In the genomic region with DNA sequence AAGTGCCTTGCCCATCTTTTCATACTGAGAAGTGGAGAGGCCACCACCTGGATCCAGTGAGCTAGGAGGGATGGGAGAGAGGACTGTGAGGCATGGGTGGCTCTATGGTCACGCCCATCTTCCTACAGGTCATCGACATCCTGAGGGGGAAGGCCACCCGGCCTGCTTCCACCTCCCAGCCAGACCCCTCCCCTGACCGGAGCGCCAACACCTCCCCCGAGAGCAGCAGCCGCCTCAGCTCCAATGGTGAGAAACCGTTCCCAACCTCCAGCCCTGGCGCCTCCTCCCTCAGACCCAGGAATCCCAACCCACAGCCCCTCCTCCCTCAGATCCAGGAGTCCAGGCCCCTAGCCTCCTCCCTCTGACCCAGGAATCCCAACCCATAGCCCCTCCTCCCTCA, we compare ENCODE assay signal across 1 cellular context.
TF ChIP-seq lines count a peak whose summit lies in the region.

No MANE protein-coding gene starts in this region.

TF ChIP-seq in HCT116, 20 proteins besides CTCF, POLR2A, EP300 and RAD21 (continued from another document):
- TF ChIP-seq TCF7L2 (IDR thresholded peaks at IDR 0.05; ENCODE audit: borderline replicate concordance, extremely low read depth, insufficient read depth, insufficient read length) (no peak), SRF (IDR thresholded peaks at IDR 0.05; ENCODE audit: low read depth) (no peak), FOSL1 (IDR thresholded peaks at IDR 0.05; ENCODE audit: low read depth) (no peak), EZH2phosphoT487 (IDR thresholded peaks at IDR 0.05; ENCODE audit: borderline replicate concordance) (no peak), CBX3 (IDR thresholded peaks at IDR 0.05; ENCODE audit: low read depth) (no peak), YY1 (IDR thresholded peaks at IDR 0.05; ENCODE audit: extremely low read depth, insufficient replicate concordance, low read depth, low read length) (no peak), CEBPB (IDR thresholded peaks at IDR 0.05; ENCODE audit: low read depth) (no peak), ZFX (IDR thresholded peaks at IDR 0.05) (no peak), SIN3A (IDR thresholded peaks at IDR 0.05; ENCODE audit: low read depth) (no peak)
- TF ChIP-seq, protein P1, sequence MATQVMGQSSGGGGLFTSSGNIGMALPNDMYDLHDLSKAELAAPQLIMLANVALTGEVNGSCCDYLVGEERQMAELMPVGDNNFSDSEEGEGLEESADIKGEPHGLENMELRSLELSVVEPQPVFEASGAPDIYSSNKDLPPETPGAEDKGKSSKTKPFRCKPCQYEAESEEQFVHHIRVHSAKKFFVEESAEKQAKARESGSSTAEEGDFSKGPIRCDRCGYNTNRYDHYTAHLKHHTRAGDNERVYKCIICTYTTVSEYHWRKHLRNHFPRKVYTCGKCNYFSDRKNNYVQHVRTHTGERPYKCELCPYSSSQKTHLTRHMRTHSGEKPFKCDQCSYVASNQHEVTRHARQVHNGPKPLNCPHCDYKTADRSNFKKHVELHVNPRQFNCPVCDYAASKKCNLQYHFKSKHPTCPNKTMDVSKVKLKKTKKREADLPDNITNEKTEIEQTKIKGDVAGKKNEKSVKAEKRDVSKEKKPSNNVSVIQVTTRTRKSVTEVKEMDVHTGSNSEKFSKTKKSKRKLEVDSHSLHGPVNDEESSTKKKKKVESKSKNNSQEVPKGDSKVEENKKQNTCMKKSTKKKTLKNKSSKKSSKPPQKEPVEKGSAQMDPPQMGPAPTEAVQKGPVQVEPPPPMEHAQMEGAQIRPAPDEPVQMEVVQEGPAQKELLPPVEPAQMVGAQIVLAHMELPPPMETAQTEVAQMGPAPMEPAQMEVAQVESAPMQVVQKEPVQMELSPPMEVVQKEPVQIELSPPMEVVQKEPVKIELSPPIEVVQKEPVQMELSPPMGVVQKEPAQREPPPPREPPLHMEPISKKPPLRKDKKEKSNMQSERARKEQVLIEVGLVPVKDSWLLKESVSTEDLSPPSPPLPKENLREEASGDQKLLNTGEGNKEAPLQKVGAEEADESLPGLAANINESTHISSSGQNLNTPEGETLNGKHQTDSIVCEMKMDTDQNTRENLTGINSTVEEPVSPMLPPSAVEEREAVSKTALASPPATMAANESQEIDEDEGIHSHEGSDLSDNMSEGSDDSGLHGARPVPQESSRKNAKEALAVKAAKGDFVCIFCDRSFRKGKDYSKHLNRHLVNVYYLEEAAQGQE (IDR thresholded peaks at IDR 0.05; ENCODE audit: low read depth), result no peak
- TF ChIP-seq, protein P2, sequence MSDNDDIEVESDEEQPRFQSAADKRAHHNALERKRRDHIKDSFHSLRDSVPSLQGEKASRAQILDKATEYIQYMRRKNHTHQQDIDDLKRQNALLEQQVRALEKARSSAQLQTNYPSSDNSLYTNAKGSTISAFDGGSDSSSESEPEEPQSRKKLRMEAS (IDR thresholded peaks at IDR 0.05), result no peak
TF ChIP-seq in HCT116: peak in this region for 0.
